Comparison of ENCODE assay signal across 2 cellular contexts in genomic region chr19:49887653-49888477, GRCh38.
TF ChIP-seq lines count a peak whose summit lies in the region.

No MANE protein-coding gene starts in this region.

TF ChIP-seq in IMR-90, 13 proteins besides CTCF, POLR2A, EP300 and RAD21:
- TF ChIP-seq, protein P1, sequence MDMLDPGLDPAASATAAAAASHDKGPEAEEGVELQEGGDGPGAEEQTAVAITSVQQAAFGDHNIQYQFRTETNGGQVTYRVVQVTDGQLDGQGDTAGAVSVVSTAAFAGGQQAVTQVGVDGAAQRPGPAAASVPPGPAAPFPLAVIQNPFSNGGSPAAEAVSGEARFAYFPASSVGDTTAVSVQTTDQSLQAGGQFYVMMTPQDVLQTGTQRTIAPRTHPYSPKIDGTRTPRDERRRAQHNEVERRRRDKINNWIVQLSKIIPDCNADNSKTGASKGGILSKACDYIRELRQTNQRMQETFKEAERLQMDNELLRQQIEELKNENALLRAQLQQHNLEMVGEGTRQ (IDR thresholded peaks at IDR 0.05; ENCODE audit: low read depth, low read length): no peak
- TF ChIP-seq MAZ (IDR thresholded peaks at IDR 0.05; ENCODE audit: borderline replicate concordance, low read depth, low read length) (no peak), FOS (IDR thresholded peaks at IDR 0.05; ENCODE audit: low read depth, low read length) (no peak), CEBPB (IDR thresholded peaks at IDR 0.05; ENCODE audit: low read depth, low read length) (no peak), ELK1 (IDR thresholded peaks at IDR 0.05; ENCODE audit: borderline replicate concordance, low read depth, low read length) (no peak), RCOR1 (IDR thresholded peaks at IDR 0.05; ENCODE audit: insufficient replicate concordance, low read length) (no peak), NFE2L2 (IDR thresholded peaks at IDR 0.05; ENCODE audit: low read depth, low read length) (no peak), MXI1 (IDR thresholded peaks at IDR 0.05; ENCODE audit: borderline replicate concordance, low read depth, low read length) (no peak), BHLHE40 (IDR thresholded peaks at IDR 0.05; ENCODE audit: low read depth, low read length) (no peak), CHD1 (IDR thresholded peaks at IDR 0.05; ENCODE audit: low read depth, low read length) (no peak), SMC3 (IDR thresholded peaks at IDR 0.05; ENCODE audit: low read depth, low read length) (no peak), MAFK (IDR thresholded peaks at IDR 0.05; ENCODE audit: low read depth, low read length) (no peak), RFX5 (IDR thresholded peaks at IDR 0.05; ENCODE audit: low read depth, low read length) (no peak)

TF ChIP-seq in SK-N-SH, 30 proteins besides CTCF, POLR2A, EP300 and RAD21:
- TF ChIP-seq JUND (IDR thresholded peaks at IDR 0.05): no peak
- TF ChIP-seq SIN3A (IDR thresholded peaks at IDR 0.05; ENCODE audit: borderline replicate concordance, low read depth, low read length): no peak
